In genomic region chr16:75647492-75648264, GRCh38 we compare ENCODE assay signal across 1 cellular context.
TF ChIP-seq lines count a peak whose summit lies in the region.

Gene KARS1 (minus strand): TSS chr16:75647665. CDS start chr16:75647639, 26 bp downstream.
Gene TERF2IP (plus strand): TSS chr16:75647773. CDS start chr16:75647883, 110 bp downstream.

TF ChIP-seq in HepG2, 621 proteins besides CTCF, POLR2A, EP300 and RAD21 (continued from another document and continues in another):
- TF ChIP-seq HNRNPLL (IDR thresholded peaks at IDR 0.05; ENCODE audit: low read depth, low read length, poor library complexity, severe bottlenecking) (peak; percentile 89), NPAS2 (CRISPR knock-in tag; IDR thresholded peaks at IDR 0.05; ENCODE audit: borderline replicate concordance) (no peak), IKZF4 (CRISPR knock-in tag; IDR thresholded peaks at IDR 0.05; ENCODE audit: borderline replicate concordance, low read depth, not compliant biosample characterization) (peak; percentile 59), ZNF781 (CRISPR knock-in tag; IDR thresholded peaks at IDR 0.05; ENCODE audit: borderline replicate concordance, not compliant biosample characterization) (peak; percentile 12), RBM22 (optimal IDR thresholded peaks at IDR 0.05; ENCODE audit: low read length) (peak; percentile 78), GLMP (CRISPR knock-in tag; IDR thresholded peaks at IDR 0.05; ENCODE audit: borderline replicate concordance) (peak; percentile 18; the same call in 1 of the 2 replicates), GLI4 (CRISPR knock-in tag; IDR thresholded peaks at IDR 0.05; ENCODE audit: borderline replicate concordance) (peak; percentile 62; the same call in 1 of the 2 replicates), ZNF143 (CRISPR knock-in tag; IDR thresholded peaks at IDR 0.05) (peak; percentile 66), DBP (CRISPR knock-in tag; IDR thresholded peaks at IDR 0.05; ENCODE audit: not compliant biosample characterization) (peak; percentile 57), ZFP91 (CRISPR knock-in tag; IDR thresholded peaks at IDR 0.05; ENCODE audit: borderline replicate concordance) (peak; percentile 97; the same call in 1 of the 2 replicates), NCOA1 (CRISPR knock-in tag; IDR thresholded peaks at IDR 0.05) (peak; percentile 90), KMT2B (CRISPR knock-in tag; IDR thresholded peaks at IDR 0.05) (peak; percentile 94), CBFB (CRISPR knock-in tag; IDR thresholded peaks at IDR 0.05) (peak; percentile 80), ZNF749 (CRISPR knock-in tag; IDR thresholded peaks at IDR 0.05; ENCODE audit: borderline replicate concordance) (peak; percentile 85; the same call in 1 of the 2 replicates), ZBTB25 (CRISPR knock-in tag; IDR thresholded peaks at IDR 0.05) (peak; percentile 87), RNF2 (conservative IDR thresholded peaks at IDR 0.05; ENCODE audit: low read depth) (no peak; the same call in 1 of the 2 replicates), ZNF558 (CRISPR knock-in tag; IDR thresholded peaks at IDR 0.05; ENCODE audit: borderline replicate concordance) (peak; percentile 91; the same call in 1 of the 2 replicates), MEIS1 (CRISPR knock-in tag; IDR thresholded peaks at IDR 0.05; ENCODE audit: borderline replicate concordance) (no peak), NFATC3 (CRISPR knock-in tag; IDR thresholded peaks at IDR 0.05) (no peak), MEF2D (CRISPR knock-in tag; IDR thresholded peaks at IDR 0.05) (peak; percentile 71; the same call in 1 of the 2 replicates), ETV6 (CRISPR knock-in tag; conservative IDR thresholded peaks at IDR 0.05) (peak; percentile 15), NCOA2 (CRISPR knock-in tag; IDR thresholded peaks at IDR 0.05) (peak; percentile 50; the same call in 1 of the 2 replicates), DNMT1 (CRISPR knock-in tag; IDR thresholded peaks at IDR 0.05) (peak; percentile 96), ZNF567 (CRISPR knock-in tag; IDR thresholded peaks at IDR 0.05; ENCODE audit: borderline replicate concordance) (peak; percentile 15), HNF4G (IDR thresholded peaks at IDR 0.05; ENCODE audit: borderline replicate concordance, low read depth, low read length) (no peak), HNF4G (CRISPR knock-in tag; IDR thresholded peaks at IDR 0.05; ENCODE audit: borderline replicate concordance, low read depth) (0 out of 2 replicates have a peak, but pooled peaks have one; percentile 37), NR2F6 (IDR thresholded peaks at IDR 0.05) (no peak), NR2F6 (CRISPR knock-in tag; IDR thresholded peaks at IDR 0.05) (peak; percentile 43; the same call in 1 of the 2 replicates), NFRKB (IDR thresholded peaks at IDR 0.05) (no peak), NR2F1 (CRISPR knock-in tag; IDR thresholded peaks at IDR 0.05) (0 out of 4 replicates have a peak, but pooled peaks of 1 of the 2 experiments have one; percentile 6), ZNF839 (CRISPR knock-in tag; IDR thresholded peaks at IDR 0.05; ENCODE audit: borderline replicate concordance) (peak; percentile 94; the same call in 1 of the 2 replicates), ZNF224 (CRISPR knock-in tag; IDR thresholded peaks at IDR 0.05) (peak; percentile 96), KDM5B (CRISPR knock-in tag; IDR thresholded peaks at IDR 0.05; ENCODE audit: borderline replicate concordance) (peak; percentile 97), NCOR1 (IDR thresholded peaks at IDR 0.05; ENCODE audit: borderline replicate concordance, low read length) (peak; percentile 41; the same call in 1 of the 2 replicates), ZNF33B (CRISPR knock-in tag; IDR thresholded peaks at IDR 0.05) (peak; percentile 73), ZNF282 (IDR thresholded peaks at IDR 0.05; ENCODE audit: partially characterized antibody) (no peak), CCDC6 (CRISPR knock-in tag; IDR thresholded peaks at IDR 0.05) (peak; percentile 86), ZNF556 (CRISPR knock-in tag; IDR thresholded peaks at IDR 0.05; ENCODE audit: borderline replicate concordance) (no peak; the same call in none of the 2 replicates), NKX3-1 (CRISPR knock-in tag; IDR thresholded peaks at IDR 0.05) (peak; percentile 55), ZBTB8A (CRISPR knock-in tag; IDR thresholded peaks at IDR 0.05; ENCODE audit: borderline replicate concordance, low read depth) (no peak; the same call in 1 of the 2 replicates), TP53 (CRISPR knock-in tag; conservative IDR thresholded peaks at IDR 0.05) (no peak), HNRNPL (IDR thresholded peaks at IDR 0.05; ENCODE audit: low read depth, low read length) (peak; percentile 73; the same call in 1 of the 2 replicates), ZNF430 (CRISPR knock-in tag; IDR thresholded peaks at IDR 0.05) (peak; percentile 98), ZNF546 (CRISPR knock-in tag; conservative IDR thresholded peaks at IDR 0.05) (peak; percentile 97), FIP1L1 (IDR thresholded peaks at IDR 0.05; ENCODE audit: borderline replicate concordance, insufficient read depth, low read depth, low read length) (0 out of 2 replicates have a peak, but pooled peaks have one; percentile 72), MNT (IDR thresholded peaks at IDR 0.05) (peak; percentile 47), ZBTB38 (CRISPR knock-in tag; IDR thresholded peaks at IDR 0.05) (peak; percentile 65; the same call in 1 of the 2 replicates), ZBTB33 (CRISPR knock-in tag; IDR thresholded peaks at IDR 0.05) (0 out of 2 replicates have a peak, but pooled peaks have one; percentile 31), MAFK (conservative IDR thresholded peaks at IDR 0.05 in 1 of 2, IDR thresholded peaks at IDR 0.05 in 1 of 2; ENCODE audit: low read length in 2 of 2) (no peak), UBTF (CRISPR knock-in tag; IDR thresholded peaks at IDR 0.05) (peak; percentile 98), TSC22D2 (CRISPR knock-in tag; IDR thresholded peaks at IDR 0.05; ENCODE audit: borderline replicate concordance) (peak; percentile 41; the same call in 1 of the 2 replicates), ZNF335 (CRISPR knock-in tag; IDR thresholded peaks at IDR 0.05) (no peak; the same call in none of the 2 replicates), KLF11 (CRISPR knock-in tag; IDR thresholded peaks at IDR 0.05) (peak; percentile 50; the same call in 1 of the 2 replicates), FOXM1 (CRISPR knock-in tag; IDR thresholded peaks at IDR 0.05) (no peak), DNMT3B (CRISPR knock-in tag; conservative IDR thresholded peaks at IDR 0.05) (peak; percentile 94), ISX (CRISPR knock-in tag; conservative IDR thresholded peaks at IDR 0.05) (peak; percentile 39; the same call in 1 of the 2 replicates), CC2D1A (CRISPR knock-in tag; IDR thresholded peaks at IDR 0.05) (no peak)
- TF ChIP-seq, protein P1, sequence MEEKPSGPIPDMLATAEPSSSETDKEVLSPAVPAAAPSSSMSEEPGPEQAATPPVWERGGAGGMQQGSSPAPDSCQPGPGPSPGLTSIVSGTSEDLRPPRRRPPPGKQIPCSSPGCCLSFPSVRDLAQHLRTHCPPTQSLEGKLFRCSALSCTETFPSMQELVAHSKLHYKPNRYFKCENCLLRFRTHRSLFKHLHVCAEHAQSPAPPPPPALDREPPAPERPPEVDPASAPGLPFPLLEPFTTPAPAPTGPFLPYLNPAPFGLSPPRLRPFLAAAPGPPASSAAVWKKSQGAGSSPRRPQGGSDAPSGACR (CRISPR knock-in tag; IDR thresholded peaks at IDR 0.05), result peak; percentile 69; the same call in 1 of the 2 replicates
